Comparison of ENCODE assay signal across 8 cellular contexts in the genomic region with DNA sequence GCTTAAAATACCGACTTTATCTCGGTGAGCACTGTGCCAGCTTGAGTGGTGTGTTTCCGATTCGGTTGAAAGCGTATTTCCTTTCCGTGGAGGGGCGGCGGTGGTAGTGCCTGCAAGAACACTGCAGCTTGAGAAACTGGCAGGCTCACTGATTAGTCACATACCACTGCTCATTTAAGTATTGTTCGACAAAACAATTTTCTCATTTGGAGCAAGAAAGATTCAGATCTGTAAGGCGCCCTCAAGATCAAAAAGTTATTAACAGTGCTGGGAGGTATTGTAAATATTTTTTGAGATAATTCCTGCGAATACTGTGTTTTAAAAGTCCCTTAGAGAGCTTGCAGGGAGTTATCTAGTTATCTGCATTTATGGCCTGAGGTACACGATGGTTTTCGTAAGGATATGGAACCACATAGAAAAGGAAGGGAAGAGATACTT. TPM values are rescaled to one million over a fixed set of nuclear protein-coding genes. Genes with fewer than 3 reads are reported as not detected.
A peak's percentile ranks its signal among the peaks of the same experiment; 100 is the strongest.
DNase-seq lines count a peak whose midpoint lies in the region; ATAC-seq and TF ChIP-seq lines count a peak whose summit lies in the region.

No MANE protein-coding gene starts in this region.

- peak overlapping the region; percentile 66 for H3K4me3 ChIP-seq in WERI-Rb-1 (ENCODE audit: low read depth, low read length)
- peak overlapping the region; percentile 65 to 100 (median 98) for H3K4me3 ChIP-seq in mammary epithelial cell (replicated peaks in 1 of 3; ENCODE audit: insufficient read depth in 1 of 3, low read depth in 2 of 3, low read length in 3 of 3)
- peak overlapping the region; percentile 87 to 100 (median 99) for H3K4me3 ChIP-seq in skeletal muscle tissue (ENCODE audit: low read length in 3 of 3)

- peak overlapping the region; percentile 58 for H2AFZ ChIP-seq in mammary epithelial cell (ENCODE audit: low read depth, low read length)

- peaks cover 0 to 4% (median 0%) of the 10 kb centered on the region in 3 donors for H3K36me3 Mint-ChIP-seq in immature natural killer cell

- no peaks in the 10 kb centered on the region for H3K9me3 Mint-ChIP-seq in immature natural killer cell

- peaks cover 15% of the 10 kb centered on the region for H3K36me3 ChIP-seq in WERI-Rb-1
- no peaks in the 10 kb centered on the region for H3K36me3 ChIP-seq in mammary epithelial cell (ENCODE audit: insufficient read depth, low read length)
- peaks cover 0 to 7% (median 0%) of the 10 kb centered on the region in 3 donors for H3K36me3 ChIP-seq in skeletal muscle tissue (ENCODE audit: control insufficient read depth in 3 of 3, insufficient read depth in 3 of 3, low read length in 3 of 3)

- peak overlapping the region; percentile 82 for H3K4me2 ChIP-seq in mammary epithelial cell (ENCODE audit: insufficient read depth, low read depth, low read length)

- peaks cover 49 to 59% of the 10 kb centered on the region in 2 donors for H3K4me1 Mint-ChIP-seq in immature natural killer cell

- no peak for TF ChIP-seq CTCF in WERI-Rb-1 (IDR thresholded peaks at IDR 0.05; ENCODE audit: low read depth, low read length)
- TF ChIP-seq CTCF in mammary epithelial cell (conservative IDR thresholded peaks at IDR 0.05 in 1 of 2, IDR thresholded peaks at IDR 0.05 in 1 of 2; ENCODE audit: extremely low read depth in 1 of 2, insufficient read depth in 1 of 2, low read depth in 1 of 2, low read length in 2 of 2), result no peak

- H3K27ac ChIP-seq in WERI-Rb-1 (peak overlapping the region; percentile 94), mammary epithelial cell (ENCODE audit: insufficient read depth, low read depth, low read length) (peak overlapping the region; percentile 91), skeletal muscle tissue (ENCODE audit: low read depth, low read length) (peak overlapping the region; percentile 83)

- H4K20me1 ChIP-seq in mammary epithelial cell (ENCODE audit: insufficient read depth, low read length), result peaks cover 4% of the 10 kb centered on the region

- H3K9me3 ChIP-seq in WERI-Rb-1 (ENCODE audit: severe bottlenecking) (no peaks in the 10 kb centered on the region), mammary epithelial cell (replicated peaks; ENCODE audit: insufficient read depth, low read length) (no peaks in the 10 kb centered on the region), skeletal muscle tissue (ENCODE audit: control insufficient read depth in 3 of 3, low read length in 3 of 3) (no peaks in the 10 kb centered on the region)

- intact Hi-C loops in mammary epithelial cell (cut with micrococcal nuclease), result no loop called here

- peak overlapping the region; percentile 91 to 99 (median 95) for H3K4me3 Mint-ChIP-seq in immature natural killer cell

- BruUV-seq in mammary epithelial cell (replicated peaks; lab: Mats Ljungman, UMichigan), result TSS peak; percentile 47

- H3K9ac ChIP-seq in mammary epithelial cell (ENCODE audit: insufficient read depth, low read length) (peak overlapping the region; percentile 91), skeletal muscle tissue (ENCODE audit: low read depth in 1 of 3, low read length in 3 of 3) (peak overlapping the region; percentile 91 to 99 (median 93))

- WGBS in mammary epithelial cell (ENCODE audit: low coverage, missing lambda C conversion rate), result 2% methylated on average over 13 of the region's 13 CpGs

- H3K4me1 ChIP-seq in mammary epithelial cell (ENCODE audit: insufficient read depth, low read length) (peaks cover 9% of the 10 kb centered on the region), skeletal muscle tissue (ENCODE audit: control insufficient read depth in 3 of 3, insufficient read depth in 3 of 3, low read length in 3 of 3) (peaks cover 4 to 20% (median 5%) of the 10 kb centered on the region in 3 donors)

- H3K27me3 Mint-ChIP-seq in immature natural killer cell (ENCODE audit: low read depth in 3 of 3), result peaks cover 0 to 17% (median 15%) of the 10 kb centered on the region in 3 donors

- peak overlapping the region; percentile 86 to 97 (median 92) for H3K27ac Mint-ChIP-seq in immature natural killer cell

- CTCF ChIA-PET in mammary epithelial cell (lab: Charles Lee; ENCODE audit: low non-redundant PET), result interaction anchor here (0.5 kb wide), 1 partner anchor 506 kb away, joined by 6 read pairs; no protein-coding TSS in a partner anchor

- dilution Hi-C loops in mammary epithelial cell (cut with HindIII; ENCODE audit: low sequenced_read_pairs), result no loop called here

- peaks cover 61% of the 10 kb centered on the region for H3K79me2 ChIP-seq in mammary epithelial cell (ENCODE audit: insufficient read depth, low read length)

- peak; percentile 88 for DNase-seq in GDM1 (lab: John Stamatoyannopoulos, UW)
- peak; percentile 16 for DNase-seq in NCI-H146 treated with DMSO at 0.1 percent for 48 hours (lab: John Stamatoyannopoulos, UW; ENCODE audit: unreplicated experiment)
- peak; percentile 64 for DNase-seq in WERI-Rb-1
- peak; percentile 75 for DNase-seq in mammary epithelial cell
- DNase-seq in immature natural killer cell, result peak; percentile 57 to 69 (median 60)

- ATAC-seq in GM19324 (IDR thresholded peaks at IDR 0.05; ENCODE audit: low FRiP score, unreplicated experiment), result no peak
- no peak for ATAC-seq in GM18502 (IDR thresholded peaks at IDR 0.05; ENCODE audit: poor library complexity, unreplicated experiment)

- in situ Hi-C loops in mammary epithelial cell (cut with MboI; ENCODE audit: low sequenced_read_pairs in 2 of 2), result loop anchor here (5.0 to 10.0 kb wide), 2 partner anchors 66 to 68 kb away; no protein-coding TSS in a partner anchor

- H3K27me3 ChIP-seq in WERI-Rb-1 (ENCODE audit: insufficient read depth, low read depth, severe bottlenecking) (no peaks in the 10 kb centered on the region), mammary epithelial cell (ENCODE audit: insufficient read depth, low read length) (no peaks in the 10 kb centered on the region), skeletal muscle tissue (ENCODE audit: control insufficient read depth in 3 of 3, insufficient read depth in 3 of 3, low read length in 3 of 3) (peaks cover 5 to 11% (median 7%) of the 10 kb centered on the region in 3 donors)

RNA-seq across cellular contexts. Expression of a gene that starts 1.3 kb away (rescaled TPM):
- total RNA-seq in mammary epithelial cell, result 10 to 100 TPM; 44.4 to 66.8 TPM
- 32.2 TPM for polyA plus RNA-seq in mammary epithelial cell
- polyA minus RNA-seq in mammary epithelial cell, result 102 TPM
- 10 to 100 TPM; 34.4 to 71.8 (median 44.6) TPM for polyA plus RNA-seq in immature natural killer cell
- total RNA-seq in skeletal muscle tissue, result 38.1 TPM

RNA-seq across cellular contexts. Expression of a gene that starts 4.5 kb away (rescaled TPM):
- total RNA-seq in mammary epithelial cell (under 1 TPM in 1 of 2 donors, not detected in 1; under 0.01 TPM), skeletal muscle tissue (under 0.01 TPM)
- polyA plus RNA-seq in mammary epithelial cell (0.16 TPM), immature natural killer cell (not detected)
- polyA minus RNA-seq in mammary epithelial cell, result not detected

Comparison
In these comparisons a context has a peak if more than half of its experiments do, and no peak if none do; other contexts are left out.
1. DNase-seq: peak in every context shown above with its lines; median percentile 88 in GDM1; 75 in mammary epithelial cell; 64 in WERI-Rb-1; 60 in immature natural killer cell; 16 in NCI-H146 treated with DMSO at 0.1 percent for 48 hours.